ENCODE assay signal across 8 cellular contexts in the genomic region with DNA sequence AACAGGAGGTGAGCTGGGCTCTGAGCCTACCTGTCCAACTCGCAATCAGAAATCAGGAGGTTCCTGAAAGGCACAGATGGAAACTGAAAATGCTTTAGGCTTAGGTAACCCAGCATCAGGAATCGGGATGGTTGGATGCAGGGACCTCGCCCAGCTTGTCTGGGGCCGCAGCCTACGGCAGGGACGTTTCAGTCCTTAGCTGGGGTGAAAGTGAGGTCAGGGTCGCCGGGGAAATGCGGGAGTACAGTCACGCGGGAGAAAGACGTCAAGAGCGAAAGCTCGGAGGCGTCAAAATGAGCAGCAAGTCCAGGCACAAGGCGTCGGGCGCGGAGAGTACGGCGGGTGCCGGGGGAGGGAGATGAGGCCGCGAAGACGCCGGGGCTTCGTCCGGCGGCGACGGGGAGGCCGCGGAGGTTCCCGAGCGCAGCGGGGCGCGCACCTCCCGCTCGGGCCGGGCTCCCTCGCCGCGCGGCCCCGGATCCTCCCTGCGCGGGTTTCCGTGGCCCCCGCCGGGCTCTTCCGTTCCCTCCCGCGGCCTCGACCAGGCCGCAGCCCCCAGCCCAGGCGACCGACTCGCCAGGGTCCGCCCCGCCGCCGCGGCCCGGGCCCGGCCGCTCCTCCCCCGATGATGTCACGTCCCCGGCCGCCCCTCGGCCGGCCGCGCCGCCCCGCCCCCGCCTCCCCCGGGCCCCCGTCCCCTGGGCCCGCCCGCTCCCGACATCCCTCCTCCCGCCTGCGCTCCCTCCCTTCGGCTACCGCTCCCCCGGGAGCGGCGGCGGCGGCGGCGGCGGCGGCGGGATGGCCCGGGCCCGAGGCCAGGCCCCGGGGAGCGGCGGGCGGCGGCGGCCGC. TPM values are rescaled to one million over a fixed set of nuclear protein-coding genes. Genes with fewer than 3 reads are reported as not detected.
DNase-seq lines count a peak whose midpoint lies in the region; ATAC-seq lines count a peak whose summit lies in the region.

A gene with protein sequence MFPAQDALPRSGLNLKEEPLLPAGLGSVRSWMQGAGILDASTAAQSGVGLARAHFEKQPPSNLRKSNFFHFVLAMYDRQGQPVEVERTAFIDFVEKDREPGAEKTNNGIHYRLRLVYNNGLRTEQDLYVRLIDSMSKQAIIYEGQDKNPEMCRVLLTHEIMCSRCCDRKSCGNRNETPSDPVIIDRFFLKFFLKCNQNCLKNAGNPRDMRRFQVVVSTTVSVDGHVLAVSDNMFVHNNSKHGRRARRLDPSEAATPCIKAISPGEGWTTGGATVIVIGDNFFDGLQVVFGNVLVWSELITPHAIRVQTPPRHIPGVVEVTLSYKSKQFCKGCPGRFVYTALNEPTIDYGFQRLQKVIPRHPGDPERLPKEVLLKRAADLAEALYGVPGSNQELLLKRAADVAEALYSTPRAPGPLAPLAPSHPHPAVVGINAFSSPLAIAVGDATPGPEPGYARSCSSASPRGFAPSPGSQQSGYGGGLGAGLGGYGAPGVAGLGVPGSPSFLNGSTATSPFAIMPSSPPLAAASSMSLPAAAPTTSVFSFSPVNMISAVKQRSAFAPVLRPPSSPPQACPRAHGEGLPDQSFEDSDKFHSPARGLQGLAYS (plus strand): TSS at position 745 of the 850 bp plus-strand sequence. CDS start 866 bp downstream, outside the sequence.

- no CpG with 5 or more reads among the region's 106 CpGs for WGBS in trophoblast cell (ENCODE audit: extremely low coverage, insufficient coverage, insufficient read length)

- DNase-seq in DMS79 treated with DMSO at 0.1 percent for 48 hours (lab: John Stamatoyannopoulos, UW) (peak; percentile 22), DMS79 (lab: John Stamatoyannopoulos, UW) (no peak), NCI-H69 (lab: John Stamatoyannopoulos, UW) (peak; percentile 68), amniotic epithelial cell (ENCODE audit: low read depth) (peak; percentile 10), left ventricle myocardium superior (peak; percentile 69), trophoblast cell (peak in 1 of 2 donors; percentile 18)

- peaks cover 9% of the 10 kb centered on the region for H3K9me3 ChIP-seq in trophoblast cell (ENCODE audit: insufficient read depth, low read depth, low read length)

- H3K79me1 ChIP-seq in trophoblast cell (ENCODE audit: low read length): no peaks in the 10 kb centered on the region

- H3K14ac ChIP-seq in trophoblast cell (ENCODE audit: low read length): peak within 1 kb of the TSS; percentile 13

- H4K91ac ChIP-seq in trophoblast cell (ENCODE audit: low read depth, low read length): no peak within 1 kb of the TSS

- H3K9ac ChIP-seq in trophoblast cell (ENCODE audit: low read length): no peak within 1 kb of the TSS

- H2AK5ac ChIP-seq in trophoblast cell (ENCODE audit: low read length): no peak within 1 kb of the TSS

- peaks cover 7 to 10% of the 10 kb centered on the region in 2 experiments for H3K4me1 ChIP-seq in trophoblast cell (ENCODE audit: control insufficient read depth in 1 of 2, insufficient read depth in 2 of 2, low read length in 2 of 2)

- peak within 1 kb of the TSS; percentile 58 for H3K4me2 ChIP-seq in trophoblast cell (ENCODE audit: low read length)

- H4K12ac ChIP-seq in trophoblast cell (ENCODE audit: low read depth, low read length): peak within 1 kb of the TSS; percentile 37

- no peak within 1 kb of the TSS for H3K4ac ChIP-seq in trophoblast cell (ENCODE audit: low read depth, low read length)

- H4K8ac ChIP-seq in trophoblast cell (ENCODE audit: low read depth, low read length): peak within 1 kb of the TSS; percentile 65

- H2AFZ ChIP-seq in trophoblast cell (ENCODE audit: insufficient read depth, low read length, poor library complexity): peak within 1 kb of the TSS; percentile 61

- H3K18ac ChIP-seq in trophoblast cell (ENCODE audit: low read length): peak within 1 kb of the TSS; percentile 27

- H3K27ac ChIP-seq in trophoblast cell (ENCODE audit: low read depth, low read length): no peak within 1 kb of the TSS

- H3K79me2 ChIP-seq in trophoblast cell (ENCODE audit: control insufficient read depth, insufficient read depth, low read length, poor library complexity): no peaks in the 10 kb centered on the region

- no peaks in the 10 kb centered on the region for H3K36me3 ChIP-seq in trophoblast cell (ENCODE audit: control insufficient read depth in 1 of 2, insufficient read depth in 2 of 2, low read length in 2 of 2)

- H3K23ac ChIP-seq in trophoblast cell (ENCODE audit: low read length): no peak within 1 kb of the TSS

- no peak within 1 kb of the TSS for H2BK5ac ChIP-seq in trophoblast cell (ENCODE audit: low read depth, low read length, poor library complexity)

- ATAC-seq in left ventricle myocardium superior (peak; percentile 74), GM19452 (IDR thresholded peaks at IDR 0.05; ENCODE audit: unreplicated experiment) (no peak), GM21717 (IDR thresholded peaks at IDR 0.05; ENCODE audit: unreplicated experiment) (no peak)

- peak within 1 kb of the TSS; percentile 67 for H3K4me3 ChIP-seq in trophoblast cell (ENCODE audit: low read depth, low read length)

- peak within 1 kb of the TSS; percentile 6 for H2BK120ac ChIP-seq in trophoblast cell (ENCODE audit: insufficient read depth, low read length, poor library complexity)

- intact Hi-C loops in left ventricle myocardium superior (cut with micrococcal nuclease): no loop called here

- H2BK12ac ChIP-seq in trophoblast cell (ENCODE audit: low read length): no peak within 1 kb of the TSS

- peaks cover 71% of the 10 kb centered on the region for H3K27me3 ChIP-seq in trophoblast cell (ENCODE audit: insufficient read depth, low read length)

RNA-seq across cellular contexts. Expression of the gene that starts here (rescaled TPM):
- total RNA-seq in left ventricle myocardium superior: 3.7 TPM
- polyA plus RNA-seq in trophoblast cell (2013): 8.1 TPM in 2 replicates
